ENCODE assay signal across 9 cellular contexts in the genomic region with DNA sequence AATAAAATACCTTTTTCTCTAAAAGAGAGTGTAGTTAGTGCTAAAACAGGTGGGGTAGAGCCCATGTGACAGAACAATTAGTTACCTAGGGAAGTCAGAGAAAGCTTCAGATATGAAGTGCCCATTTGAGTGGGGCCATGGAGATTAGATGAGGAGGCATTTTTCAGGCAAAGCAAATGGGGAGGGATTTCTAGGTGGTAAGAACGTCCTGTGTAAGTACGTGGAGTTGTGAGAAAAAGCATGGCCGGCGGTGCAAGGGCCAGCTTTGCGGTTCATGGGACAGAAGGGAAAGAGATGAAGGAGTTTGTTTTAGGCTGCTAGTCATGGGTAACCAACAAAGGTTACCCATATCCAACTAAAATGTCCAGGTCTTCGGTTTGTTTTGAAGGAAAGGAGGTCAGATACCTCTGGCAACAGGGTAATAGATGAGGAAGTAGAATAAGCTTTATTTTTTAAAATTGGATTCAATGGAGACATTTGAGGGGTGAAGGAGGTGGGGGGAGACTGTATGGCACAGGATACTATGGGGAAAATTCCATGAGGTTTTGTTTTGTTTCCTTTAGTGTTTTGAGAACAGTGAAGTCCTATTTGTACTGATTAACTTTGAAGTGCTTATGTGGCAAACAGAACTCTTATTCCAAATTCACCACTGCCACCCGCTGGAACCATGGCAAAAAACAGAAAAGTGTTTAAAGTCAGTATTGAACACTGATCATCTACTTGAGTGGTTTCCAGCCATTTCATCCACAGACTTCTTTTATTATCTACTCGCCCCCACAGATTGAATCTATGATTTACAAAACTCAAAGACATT. TPM values are rescaled to one million over a fixed set of nuclear protein-coding genes. Genes with fewer than 3 reads are reported as not detected.
A peak's percentile ranks its signal among the peaks of the same experiment; 100 is the strongest.
DNase-seq lines count a peak whose midpoint lies in the region; ATAC-seq and TF ChIP-seq lines count a peak whose summit lies in the region.
"Had no signal": no experiment of that assay in that cellular context is flagged by ENCODE, and none has a peak within 500 bp of the region (broad histone marks: within the 10 kb centered on the region; RNA-seq: fewer than 3 reads in every experiment).

No MANE protein-coding gene starts in this region.

- H3K27me3 ChIP-seq in fibroblast of lung (ENCODE audit: control insufficient read depth, insufficient read depth, low read length) (peaks cover 16% of the 10 kb centered on the region), transverse colon (no peaks in the 10 kb centered on the region)

- H4K20me1 ChIP-seq in fibroblast of lung (ENCODE audit: control insufficient read depth, extremely low read depth, insufficient read depth, low read length) = no peaks in the 10 kb centered on the region

- H3K9me3 ChIP-seq in fibroblast of lung (ENCODE audit: control insufficient read depth, insufficient read depth, low read depth, low read length) = no peaks in the 10 kb centered on the region
- no peaks in the 10 kb centered on the region for H3K9me3 ChIP-seq in transverse colon

- H3K9ac ChIP-seq in fibroblast of lung (ENCODE audit: insufficient read depth, low read length) = no peak overlapping the region

- peaks cover 10% of the 10 kb centered on the region for H3K27me3 Mint-ChIP-seq in activated CD8-positive, alpha-beta T cell treated with anti-CD3 and anti-CD28 coated beads for 36 hours
- H3K27me3 Mint-ChIP-seq in activated CD8-positive, alpha-beta T cell treated with anti-CD3 and anti-CD28 coated beads, Interleukin-2, amount 10 ng/mL, durations not matched to agents 7 days and 5 days (ENCODE audit: low read depth) = peaks cover 11% of the 10 kb centered on the region
- H3K27me3 Mint-ChIP-seq in activated CD8-positive, alpha-beta memory T cell treated with anti-CD3 and anti-CD28 coated beads, Interleukin-2, amount 10 ng/mL, durations not matched to agents 7 days and 5 days = peaks cover 26% of the 10 kb centered on the region

- no peak for ATAC-seq in activated CD8-positive, alpha-beta T cell treated with anti-CD3 and anti-CD28 coated beads for 36 hours
- ATAC-seq in activated CD8-positive, alpha-beta T cell treated with anti-CD3 and anti-CD28 coated beads, Interleukin-2, amount 10 ng/mL, durations not matched to agents 7 days and 5 days = no peak
- ATAC-seq in GM19328 (IDR thresholded peaks at IDR 0.05; ENCODE audit: unreplicated experiment) = no peak
- ATAC-seq in activated CD8-positive, alpha-beta memory T cell treated with anti-CD3 and anti-CD28 coated beads, Interleukin-2, amount 10 ng/mL, durations not matched to agents 7 days and 5 days = no peak

- no peak overlapping the region for H3K4me3 Mint-ChIP-seq in activated CD8-positive, alpha-beta T cell treated with anti-CD3 and anti-CD28 coated beads for 36 hours
- H3K4me3 Mint-ChIP-seq in activated CD8-positive, alpha-beta T cell treated with anti-CD3 and anti-CD28 coated beads, Interleukin-2, amount 10 ng/mL, durations not matched to agents 7 days and 5 days = no peak overlapping the region
- H3K4me3 Mint-ChIP-seq in activated CD8-positive, alpha-beta memory T cell treated with anti-CD3 and anti-CD28 coated beads, Interleukin-2, amount 10 ng/mL, durations not matched to agents 7 days and 5 days = no peak overlapping the region

- no peak for TF ChIP-seq EP300 in transverse colon (IDR thresholded peaks at IDR 0.05; ENCODE audit: low read depth)

- H3K27ac ChIP-seq in fibroblast of lung (ENCODE audit: insufficient read depth, low read length) = no peak overlapping the region
- H3K27ac ChIP-seq in transverse colon = no peak overlapping the region
- H3K27ac ChIP-seq: epithelial cell of prostate had no signal

- H2AFZ ChIP-seq in fibroblast of lung (ENCODE audit: low read length) = no peak overlapping the region

- intact Hi-C loops in activated CD8-positive, alpha-beta T cell treated with anti-CD3 and anti-CD28 coated beads for 36 hours (cut with micrococcal nuclease) = no loop called here
- intact Hi-C loops in transverse colon (cut with DNase I; ENCODE audit: low total_unique reads) = no loop called here

- H3K27ac Mint-ChIP-seq in activated CD8-positive, alpha-beta T cell treated with anti-CD3 and anti-CD28 coated beads for 36 hours = no peak overlapping the region
- no peak overlapping the region for H3K27ac Mint-ChIP-seq in activated CD8-positive, alpha-beta T cell treated with anti-CD3 and anti-CD28 coated beads, Interleukin-2, amount 10 ng/mL, durations not matched to agents 7 days and 5 days
- no peak overlapping the region for H3K27ac Mint-ChIP-seq in activated CD8-positive, alpha-beta memory T cell treated with anti-CD3 and anti-CD28 coated beads, Interleukin-2, amount 10 ng/mL, durations not matched to agents 7 days and 5 days

- CTCF ChIA-PET in activated CD8-positive, alpha-beta T cell treated with anti-CD3 and anti-CD28 coated beads for 36 hours (lab: Charles Lee) = no interaction called here
- CTCF ChIA-PET in activated CD8-positive, alpha-beta T cell treated with anti-CD3 and anti-CD28 coated beads, Interleukin-2, amount 10 ng/mL, durations not matched to agents 7 days and 5 days (lab: Charles Lee) = no interaction called here
- CTCF ChIA-PET in activated CD8-positive, alpha-beta memory T cell treated with anti-CD3 and anti-CD28 coated beads, Interleukin-2, amount 10 ng/mL, durations not matched to agents 7 days and 5 days (lab: Charles Lee) = interaction anchor here (1.5 kb wide), 1 partner anchor 12 kb away, joined by 4 read pairs; no protein-coding TSS in a partner anchor

- H3K36me3 Mint-ChIP-seq in activated CD8-positive, alpha-beta T cell treated with anti-CD3 and anti-CD28 coated beads for 36 hours (ENCODE audit: low read depth) = no peaks in the 10 kb centered on the region
- no peaks in the 10 kb centered on the region for H3K36me3 Mint-ChIP-seq in activated CD8-positive, alpha-beta T cell treated with anti-CD3 and anti-CD28 coated beads, Interleukin-2, amount 10 ng/mL, durations not matched to agents 7 days and 5 days (ENCODE audit: low read depth)
- no peaks in the 10 kb centered on the region for H3K36me3 Mint-ChIP-seq in activated CD8-positive, alpha-beta memory T cell treated with anti-CD3 and anti-CD28 coated beads, Interleukin-2, amount 10 ng/mL, durations not matched to agents 7 days and 5 days

- H3K4me3 ChIP-seq in fibroblast of lung (replicated peaks in 1 of 4; ENCODE audit: control extremely low read depth in 1 of 4, insufficient read depth in 1 of 4, low read depth in 3 of 4, low read length in 4 of 4) (no peak overlapping the region), transverse colon (no peak overlapping the region)

- peak; percentile 23 for DNase-seq in activated CD8-positive, alpha-beta T cell treated with anti-CD3 and anti-CD28 coated beads for 36 hours
- DNase-seq in activated CD8-positive, alpha-beta T cell treated with anti-CD3 and anti-CD28 coated beads, Interleukin-2, amount 10 ng/mL, durations not matched to agents 7 days and 5 days = no peak
- DNase-seq in NCI-H460 (ENCODE audit: extremely low read depth, low read depth) (peak; percentile 49), fibroblast of lung (ENCODE audit: low read depth in 2 of 2) (peak; percentile 29 to 51), transverse colon (peak; percentile 14), GM13976 (ENCODE audit: low spot score) (no peak)
- no peak for DNase-seq in activated CD8-positive, alpha-beta memory T cell treated with anti-CD3 and anti-CD28 coated beads, Interleukin-2, amount 10 ng/mL, durations not matched to agents 7 days and 5 days

- H3K4me1 Mint-ChIP-seq in activated CD8-positive, alpha-beta T cell treated with anti-CD3 and anti-CD28 coated beads for 36 hours (ENCODE audit: low read depth) = no peaks in the 10 kb centered on the region
- H3K4me1 Mint-ChIP-seq in activated CD8-positive, alpha-beta T cell treated with anti-CD3 and anti-CD28 coated beads, Interleukin-2, amount 10 ng/mL, durations not matched to agents 7 days and 5 days (ENCODE audit: low read depth) = peaks cover 10% of the 10 kb centered on the region
- H3K4me1 Mint-ChIP-seq in activated CD8-positive, alpha-beta memory T cell treated with anti-CD3 and anti-CD28 coated beads, Interleukin-2, amount 10 ng/mL, durations not matched to agents 7 days and 5 days = peaks cover 10% of the 10 kb centered on the region

- no peaks in the 10 kb centered on the region for H3K4me1 ChIP-seq in fibroblast of lung (ENCODE audit: control insufficient read depth, extremely low read depth, insufficient read depth, low read length)
- H3K4me1 ChIP-seq in transverse colon = no peaks in the 10 kb centered on the region

- H3K36me3 ChIP-seq in fibroblast of lung (ENCODE audit: control insufficient read depth, insufficient read depth, low read length) (no peaks in the 10 kb centered on the region), transverse colon (no peaks in the 10 kb centered on the region)

- peak; percentile 15 for TF ChIP-seq CTCF in activated CD8-positive, alpha-beta T cell treated with anti-CD3 and anti-CD28 coated beads for 36 hours (IDR thresholded peaks at IDR 0.05)
- TF ChIP-seq CTCF in fibroblast of lung (conservative IDR thresholded peaks at IDR 0.05 in 1 of 2, IDR thresholded peaks at IDR 0.05 in 1 of 2; ENCODE audit: low read depth in 1 of 2, low read length in 2 of 2) (peak; percentile 23 to 30), transverse colon (IDR thresholded peaks at IDR 0.05) (no peak), GM13976 (IDR thresholded peaks at IDR 0.05; ENCODE audit: borderline replicate concordance, control extremely low read depth, extremely low read depth, insufficient read depth, missing control alignments) (no peak)

- no peak for TF ChIP-seq POLR2A in transverse colon (IDR thresholded peaks at IDR 0.05)

- H3K9me3 Mint-ChIP-seq in activated CD8-positive, alpha-beta T cell treated with anti-CD3 and anti-CD28 coated beads for 36 hours = no peaks in the 10 kb centered on the region
- H3K9me3 Mint-ChIP-seq in activated CD8-positive, alpha-beta T cell treated with anti-CD3 and anti-CD28 coated beads, Interleukin-2, amount 10 ng/mL, durations not matched to agents 7 days and 5 days (ENCODE audit: insufficient read depth) = no peaks in the 10 kb centered on the region
- no peaks in the 10 kb centered on the region for H3K9me3 Mint-ChIP-seq in activated CD8-positive, alpha-beta memory T cell treated with anti-CD3 and anti-CD28 coated beads, Interleukin-2, amount 10 ng/mL, durations not matched to agents 7 days and 5 days (ENCODE audit: low read depth)

- POLR2A ChIA-PET in activated CD8-positive, alpha-beta T cell treated with anti-CD3 and anti-CD28 coated beads for 36 hours (lab: Charles Lee) = interaction anchor here (0.6 to 1.1 kb wide), 2 partner anchors 9 to 339 kb away, joined by 3 read pairs; no protein-coding TSS in a partner anchor
- POLR2A ChIA-PET in activated CD8-positive, alpha-beta T cell treated with anti-CD3 and anti-CD28 coated beads, Interleukin-2, amount 10 ng/mL, durations not matched to agents 7 days and 5 days (lab: Charles Lee) = no interaction called here

- in situ Hi-C loops in transverse colon (cut with MboI; ENCODE audit: low pct_ligation_motif_present in 1 of 4, low pct_unique_long_range_greater_than_20kb in 1 of 4, low sequenced_read_pairs in 3 of 4) = no loop called here
- in situ Hi-C loops in GM13976 (cut with MboI; ENCODE audit: low sequenced_read_pairs, unreplicated experiment) = no loop called here

- WGBS in transverse colon (ENCODE audit: low coverage in 1 of 2), 2 donors = 35 to 58% methylated on average over 4 to 8 of the region's 8 CpGs

- H3K4me2 ChIP-seq in fibroblast of lung (ENCODE audit: extremely low read depth, insufficient read depth, low read length) = no peak overlapping the region

- no peaks in the 10 kb centered on the region for H3K79me2 ChIP-seq in fibroblast of lung (ENCODE audit: control insufficient read depth, insufficient read depth, low read length)

RNA-seq across cellular contexts. Expression of a gene that starts 10.0 kb away (rescaled TPM):
- 10 to 100 TPM; 51.2 to 54.4 TPM for total RNA-seq in activated CD8-positive, alpha-beta T cell treated with anti-CD3 and anti-CD28 coated beads for 36 hours
- 10 to 100 TPM; 34.5 to 40.9 TPM for total RNA-seq in activated CD8-positive, alpha-beta T cell treated with anti-CD3 and anti-CD28 coated beads, Interleukin-2, amount 10 ng/mL, durations not matched to agents 7 days and 5 days
- 40.0 and 46.0 TPM in 2 replicates for total RNA-seq in NCI-H460 (2014; rRNA removed; shearing (Covaris generic))
- 22.9 and 23.1 TPM in 2 replicates for polyA plus RNA-seq in NCI-H460 (2014; cell fraction: nucleus; rRNA removed)
- total RNA-seq in fibroblast of lung (11.3 and 14.2 TPM in 2 replicates), transverse colon (1 to 10 TPM in 2 of 4 donors, not detected in 2; 4.8 to 8.3 TPM)
- 25.0 and 35.2 TPM in 2 replicates for polyA plus RNA-seq in fibroblast of lung
- polyA plus RNA-seq in fibroblast of lung (2012) = 61.2 and 71.8 TPM in 2 replicates
- polyA minus RNA-seq in fibroblast of lung (ENCODE audit: low replicate concordance) = 6.0 and 6.4 TPM in 2 replicates
- 10 to 100 TPM; 36.6 to 38.3 TPM for total RNA-seq in activated CD8-positive, alpha-beta memory T cell treated with anti-CD3 and anti-CD28 coated beads, Interleukin-2, amount 10 ng/mL, durations not matched to agents 7 days and 5 days

RNA-seq across cellular contexts. Expression of a gene that starts 58.2 kb away (rescaled TPM):
- total RNA-seq in activated CD8-positive, alpha-beta T cell treated with anti-CD3 and anti-CD28 coated beads for 36 hours = not detected
- not detected for total RNA-seq in activated CD8-positive, alpha-beta T cell treated with anti-CD3 and anti-CD28 coated beads, Interleukin-2, amount 10 ng/mL, durations not matched to agents 7 days and 5 days
- total RNA-seq in NCI-H460 (2014; rRNA removed; shearing (Covaris generic)) = 68.1 and 86.7 TPM in 2 replicates
- 24.9 and 31.2 TPM in 2 replicates for polyA plus RNA-seq in NCI-H460 (2014; cell fraction: nucleus; rRNA removed)
- total RNA-seq in fibroblast of lung (8.2 and 28.6 TPM in 2 replicates), transverse colon (10 to 100 TPM in 3 of 4 donors, 1 to 10 TPM in 1; 6.7 to 25.9 (median 16.7) TPM)
- polyA plus RNA-seq in fibroblast of lung = 31.8 and 170 TPM in 2 replicates
- 23.4 and 117 TPM in 2 replicates for polyA plus RNA-seq in fibroblast of lung (2012)
- polyA minus RNA-seq in fibroblast of lung (ENCODE audit: low replicate concordance) = 72.4 and 266 TPM in 2 replicates
- not detected for total RNA-seq in activated CD8-positive, alpha-beta memory T cell treated with anti-CD3 and anti-CD28 coated beads, Interleukin-2, amount 10 ng/mL, durations not matched to agents 7 days and 5 days

Comparison
In these comparisons a context has a peak if more than half of its experiments do, and no peak if none do; other contexts are left out.
1. DNase-seq: peak in activated CD8-positive, alpha-beta T cell treated with anti-CD3 and anti-CD28 coated beads for 36 hours (single experiment), NCI-H460 (single experiment), fibroblast of lung (2 of 2) and transverse colon (single experiment); none in activated CD8-positive, alpha-beta T cell treated with anti-CD3 and anti-CD28 coated beads, Interleukin-2, amount 10 ng/mL, durations not matched to agents 7 days and 5 days (single experiment), GM13976 (single experiment) and activated CD8-positive, alpha-beta memory T cell treated with anti-CD3 and anti-CD28 coated beads, Interleukin-2, amount 10 ng/mL, durations not matched to agents 7 days and 5 days (single experiment).
2. CTCF ChIP-seq: peak in activated CD8-positive, alpha-beta T cell treated with anti-CD3 and anti-CD28 coated beads for 36 hours (single experiment) and fibroblast of lung (2 of 2); none in transverse colon (0 of 5) and GM13976 (single experiment).